In the genomic region with DNA sequence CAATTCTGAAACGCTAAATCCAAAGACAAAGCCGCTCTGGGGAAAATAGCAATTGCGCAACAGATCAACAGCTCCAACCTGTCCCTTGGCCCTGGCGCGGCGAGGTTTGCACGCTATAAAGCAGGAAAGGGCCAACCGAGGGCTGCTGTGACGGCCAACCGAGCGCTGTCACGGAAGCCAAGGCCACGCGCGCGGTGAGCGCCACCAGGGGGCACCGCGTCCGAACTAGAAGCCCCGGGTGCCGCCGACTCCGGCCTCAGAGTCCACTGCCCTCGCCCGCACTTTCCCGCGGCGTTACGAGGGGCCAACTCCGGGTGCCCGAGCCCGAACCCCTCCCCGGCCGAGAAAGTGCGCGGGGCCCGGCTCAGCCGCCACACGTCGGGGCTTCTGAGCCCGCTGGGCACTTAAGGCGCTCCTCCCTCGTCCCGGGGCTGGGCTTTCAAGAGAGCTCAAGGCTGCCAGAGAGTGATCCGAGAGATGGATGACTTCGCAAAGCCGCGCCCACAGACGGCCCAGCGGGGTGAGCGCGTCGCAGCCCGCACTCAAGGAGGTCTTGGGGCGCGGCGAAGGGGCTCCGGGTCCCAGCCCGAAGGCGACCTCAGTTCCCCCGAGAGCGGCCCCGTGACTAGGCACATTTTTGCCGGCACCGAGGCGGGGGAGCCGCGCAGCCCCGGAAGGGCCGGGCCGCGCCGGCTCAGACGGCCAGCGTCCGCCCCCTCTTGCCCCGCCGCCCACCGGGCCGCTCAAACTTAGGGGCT, we compare ENCODE assay signal across 1 cellular context.
TF ChIP-seq lines count a peak whose summit lies in the region.

No MANE protein-coding gene starts in this region.

TF ChIP-seq in HepG2, 621 proteins besides CTCF, POLR2A, EP300 and RAD21 (continued from another document and continues in another):
- TF ChIP-seq ZNF704 (CRISPR knock-in tag; IDR thresholded peaks at IDR 0.05; ENCODE audit: borderline replicate concordance) = no peak
- peak; percentile 91 for TF ChIP-seq HNF4G (IDR thresholded peaks at IDR 0.05; ENCODE audit: borderline replicate concordance, low read depth, low read length)
- peak; percentile 73; the same call in 1 of the 2 replicates for TF ChIP-seq HNF4G (CRISPR knock-in tag; IDR thresholded peaks at IDR 0.05; ENCODE audit: borderline replicate concordance, low read depth)
- peak; percentile 84 for TF ChIP-seq GATAD1 (CRISPR knock-in tag; IDR thresholded peaks at IDR 0.05)
- TF ChIP-seq ZNF510 (CRISPR knock-in tag; IDR thresholded peaks at IDR 0.05; ENCODE audit: low read depth) = no peak
- TF ChIP-seq MTF1 (CRISPR knock-in tag; IDR thresholded peaks at IDR 0.05) = 0 out of 2 replicates have a peak, but pooled peaks have one; percentile 81
- TF ChIP-seq, protein P1, sequence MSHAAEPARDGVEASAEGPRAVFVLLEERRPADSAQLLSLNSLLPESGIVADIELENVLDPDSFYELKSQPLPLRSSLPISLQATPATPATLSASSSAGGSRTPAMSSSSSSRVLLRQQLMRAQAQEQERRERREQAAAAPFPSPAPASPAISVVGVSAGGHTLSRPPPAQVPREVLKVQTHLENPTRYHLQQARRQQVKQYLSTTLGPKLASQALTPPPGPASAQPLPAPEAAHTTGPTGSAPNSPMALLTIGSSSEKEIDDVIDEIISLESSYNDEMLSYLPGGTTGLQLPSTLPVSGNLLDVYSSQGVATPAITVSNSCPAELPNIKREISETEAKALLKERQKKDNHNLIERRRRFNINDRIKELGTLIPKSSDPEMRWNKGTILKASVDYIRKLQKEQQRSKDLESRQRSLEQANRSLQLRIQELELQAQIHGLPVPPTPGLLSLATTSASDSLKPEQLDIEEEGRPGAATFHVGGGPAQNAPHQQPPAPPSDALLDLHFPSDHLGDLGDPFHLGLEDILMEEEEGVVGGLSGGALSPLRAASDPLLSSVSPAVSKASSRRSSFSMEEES (CRISPR knock-in tag; IDR thresholded peaks at IDR 0.05) = peak; percentile 80
- TF ChIP-seq ZNF619 (CRISPR knock-in tag; IDR thresholded peaks at IDR 0.05) = peak; percentile 95; the same call in 1 of the 2 replicates
- TF ChIP-seq RFXANK (CRISPR knock-in tag; IDR thresholded peaks at IDR 0.05) = peak; percentile 89
- peak; percentile 93; the same call in 1 of the 2 replicates for TF ChIP-seq ZNF749 (CRISPR knock-in tag; IDR thresholded peaks at IDR 0.05; ENCODE audit: borderline replicate concordance)
- TF ChIP-seq, protein P2, sequence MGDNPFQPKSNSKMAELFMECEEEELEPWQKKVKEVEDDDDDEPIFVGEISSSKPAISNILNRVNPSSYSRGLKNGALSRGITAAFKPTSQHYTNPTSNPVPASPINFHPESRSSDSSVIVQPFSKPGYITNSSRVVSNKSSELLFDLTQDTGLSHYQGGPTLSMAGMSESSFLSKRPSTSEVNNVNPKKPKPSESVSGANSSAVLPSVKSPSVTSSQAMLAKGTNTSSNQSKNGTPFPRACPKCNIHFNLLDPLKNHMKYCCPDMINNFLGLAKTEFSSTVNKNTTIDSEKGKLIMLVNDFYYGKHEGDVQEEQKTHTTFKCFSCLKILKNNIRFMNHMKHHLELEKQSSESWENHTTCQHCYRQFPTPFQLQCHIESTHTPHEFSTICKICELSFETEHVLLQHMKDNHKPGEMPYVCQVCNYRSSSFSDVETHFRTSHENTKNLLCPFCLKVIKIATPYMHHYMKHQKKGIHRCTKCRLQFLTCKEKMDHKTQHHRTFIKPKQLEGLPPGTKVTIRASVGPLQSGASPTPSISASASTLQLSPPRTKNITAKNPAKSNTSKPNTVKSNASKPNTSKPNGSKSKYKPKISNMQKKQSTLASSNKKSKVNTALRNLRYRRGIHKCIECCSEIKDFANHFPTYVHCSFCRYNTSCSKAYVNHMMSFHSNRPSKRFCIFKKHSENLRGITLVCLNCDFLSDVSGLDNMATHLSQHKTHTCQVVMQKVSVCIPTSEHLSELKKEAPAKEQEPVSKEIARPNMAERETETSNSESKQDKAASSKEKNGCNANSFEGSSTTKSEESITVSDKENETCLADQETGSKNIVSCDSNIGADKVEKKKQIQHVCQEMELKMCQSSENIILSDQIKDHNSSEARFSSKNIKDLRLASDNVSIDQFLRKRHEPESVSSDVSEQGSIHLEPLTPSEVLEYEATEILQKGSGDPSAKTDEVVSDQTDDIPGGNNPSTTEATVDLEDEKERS (CRISPR knock-in tag; IDR thresholded peaks at IDR 0.05) = peak; percentile 86; the same call in 1 of the 2 replicates
- TF ChIP-seq ZNF850 (CRISPR knock-in tag; conservative IDR thresholded peaks at IDR 0.05) = peak; percentile 89
- TF ChIP-seq KAT8 (CRISPR knock-in tag; IDR thresholded peaks at IDR 0.05) = peak; percentile 89
- peak; percentile 87 for TF ChIP-seq SRSF4 (IDR thresholded peaks at IDR 0.05; ENCODE audit: low read depth, low read length, poor library complexity, severe bottlenecking)
- peak; percentile 73; the same call in 1 of the 2 replicates for TF ChIP-seq ZNF816 (CRISPR knock-in tag; IDR thresholded peaks at IDR 0.05; ENCODE audit: borderline replicate concordance)
- no peak for TF ChIP-seq RAD51 (IDR thresholded peaks at IDR 0.05; ENCODE audit: borderline replicate concordance)
- TF ChIP-seq ZBTB39 (CRISPR knock-in tag; IDR thresholded peaks at IDR 0.05) = peak; percentile 94
- TF ChIP-seq PAF1 (CRISPR knock-in tag; IDR thresholded peaks at IDR 0.05) = peak; percentile 59; the same call in 1 of the 2 replicates
- peak; percentile 93 for TF ChIP-seq POGK (CRISPR knock-in tag; conservative IDR thresholded peaks at IDR 0.05)
- TF ChIP-seq ZNF577 (CRISPR knock-in tag; IDR thresholded peaks at IDR 0.05; ENCODE audit: borderline replicate concordance, low read depth) = no peak
- peak; percentile 3; the same call in 1 of the 2 replicates for TF ChIP-seq ZBTB14 (CRISPR knock-in tag; IDR thresholded peaks at IDR 0.05)
- TF ChIP-seq, protein P3, sequence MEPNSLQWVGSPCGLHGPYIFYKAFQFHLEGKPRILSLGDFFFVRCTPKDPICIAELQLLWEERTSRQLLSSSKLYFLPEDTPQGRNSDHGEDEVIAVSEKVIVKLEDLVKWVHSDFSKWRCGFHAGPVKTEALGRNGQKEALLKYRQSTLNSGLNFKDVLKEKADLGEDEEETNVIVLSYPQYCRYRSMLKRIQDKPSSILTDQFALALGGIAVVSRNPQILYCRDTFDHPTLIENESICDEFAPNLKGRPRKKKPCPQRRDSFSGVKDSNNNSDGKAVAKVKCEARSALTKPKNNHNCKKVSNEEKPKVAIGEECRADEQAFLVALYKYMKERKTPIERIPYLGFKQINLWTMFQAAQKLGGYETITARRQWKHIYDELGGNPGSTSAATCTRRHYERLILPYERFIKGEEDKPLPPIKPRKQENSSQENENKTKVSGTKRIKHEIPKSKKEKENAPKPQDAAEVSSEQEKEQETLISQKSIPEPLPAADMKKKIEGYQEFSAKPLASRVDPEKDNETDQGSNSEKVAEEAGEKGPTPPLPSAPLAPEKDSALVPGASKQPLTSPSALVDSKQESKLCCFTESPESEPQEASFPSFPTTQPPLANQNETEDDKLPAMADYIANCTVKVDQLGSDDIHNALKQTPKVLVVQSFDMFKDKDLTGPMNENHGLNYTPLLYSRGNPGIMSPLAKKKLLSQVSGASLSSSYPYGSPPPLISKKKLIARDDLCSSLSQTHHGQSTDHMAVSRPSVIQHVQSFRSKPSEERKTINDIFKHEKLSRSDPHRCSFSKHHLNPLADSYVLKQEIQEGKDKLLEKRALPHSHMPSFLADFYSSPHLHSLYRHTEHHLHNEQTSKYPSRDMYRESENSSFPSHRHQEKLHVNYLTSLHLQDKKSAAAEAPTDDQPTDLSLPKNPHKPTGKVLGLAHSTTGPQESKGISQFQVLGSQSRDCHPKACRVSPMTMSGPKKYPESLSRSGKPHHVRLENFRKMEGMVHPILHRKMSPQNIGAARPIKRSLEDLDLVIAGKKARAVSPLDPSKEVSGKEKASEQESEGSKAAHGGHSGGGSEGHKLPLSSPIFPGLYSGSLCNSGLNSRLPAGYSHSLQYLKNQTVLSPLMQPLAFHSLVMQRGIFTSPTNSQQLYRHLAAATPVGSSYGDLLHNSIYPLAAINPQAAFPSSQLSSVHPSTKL (CRISPR knock-in tag; IDR thresholded peaks at IDR 0.05) = peak; percentile 95
- peak; percentile 70; the same call in 1 of the 2 replicates for TF ChIP-seq HNRNPUL1 (IDR thresholded peaks at IDR 0.05; ENCODE audit: low read depth, low read length)
- TF ChIP-seq GATAD2A (CRISPR knock-in tag; IDR thresholded peaks at IDR 0.05) = peak; percentile 98
- no peak for TF ChIP-seq USF2 (IDR thresholded peaks at IDR 0.05; ENCODE audit: low read depth, low read length)
- no peak for TF ChIP-seq USF2 (CRISPR knock-in tag; IDR thresholded peaks at IDR 0.05; ENCODE audit: borderline replicate concordance)
- TF ChIP-seq ZBTB1 (CRISPR knock-in tag; IDR thresholded peaks at IDR 0.05; ENCODE audit: borderline replicate concordance) = no peak; the same call in 1 of the 2 replicates
- peak; percentile 61 for TF ChIP-seq KDM6A (CRISPR knock-in tag; IDR thresholded peaks at IDR 0.05; ENCODE audit: low read depth)
- TF ChIP-seq STAT5B (CRISPR knock-in tag; IDR thresholded peaks at IDR 0.05) = peak; percentile 82; the same call in 1 of the 2 replicates
- TF ChIP-seq ZNF83 (CRISPR knock-in tag; IDR thresholded peaks at IDR 0.05; ENCODE audit: borderline replicate concordance) = no peak
- TF ChIP-seq ZNF549 (CRISPR knock-in tag; IDR thresholded peaks at IDR 0.05) = no peak
- TF ChIP-seq ZFP36L1 (CRISPR knock-in tag; IDR thresholded peaks at IDR 0.05) = peak; percentile 78; the same call in 1 of the 2 replicates
- TF ChIP-seq TCF12 (IDR thresholded peaks at IDR 0.05) = no peak
- TF ChIP-seq TCF12 (CRISPR knock-in tag; IDR thresholded peaks at IDR 0.05) = peak; percentile 88
- peak; percentile 93 for TF ChIP-seq HIVEP1 (CRISPR knock-in tag; IDR thresholded peaks at IDR 0.05)
- TF ChIP-seq EHMT2 (IDR thresholded peaks at IDR 0.05; ENCODE audit: borderline replicate concordance, low read depth, low read length) = no peak; the same call in 1 of the 2 replicates
- peak; percentile 91 for TF ChIP-seq ZNF160 (CRISPR knock-in tag; IDR thresholded peaks at IDR 0.05)
- TF ChIP-seq IRF2 (CRISPR knock-in tag; IDR thresholded peaks at IDR 0.05) = peak; percentile 98
- TF ChIP-seq ZNF496 (CRISPR knock-in tag; IDR thresholded peaks at IDR 0.05; ENCODE audit: insufficient replicate concordance) = no peak
- TF ChIP-seq NFIB (CRISPR knock-in tag; IDR thresholded peaks at IDR 0.05; ENCODE audit: borderline replicate concordance) = no peak
- peak; percentile 85; the same call in 1 of the 2 replicates for TF ChIP-seq KDM5B (CRISPR knock-in tag; IDR thresholded peaks at IDR 0.05; ENCODE audit: borderline replicate concordance)
- TF ChIP-seq RARG (CRISPR knock-in tag; IDR thresholded peaks at IDR 0.05; ENCODE audit: low read depth) = no peak
